ENCODE assay signal across 14 cellular contexts in the genomic region with DNA sequence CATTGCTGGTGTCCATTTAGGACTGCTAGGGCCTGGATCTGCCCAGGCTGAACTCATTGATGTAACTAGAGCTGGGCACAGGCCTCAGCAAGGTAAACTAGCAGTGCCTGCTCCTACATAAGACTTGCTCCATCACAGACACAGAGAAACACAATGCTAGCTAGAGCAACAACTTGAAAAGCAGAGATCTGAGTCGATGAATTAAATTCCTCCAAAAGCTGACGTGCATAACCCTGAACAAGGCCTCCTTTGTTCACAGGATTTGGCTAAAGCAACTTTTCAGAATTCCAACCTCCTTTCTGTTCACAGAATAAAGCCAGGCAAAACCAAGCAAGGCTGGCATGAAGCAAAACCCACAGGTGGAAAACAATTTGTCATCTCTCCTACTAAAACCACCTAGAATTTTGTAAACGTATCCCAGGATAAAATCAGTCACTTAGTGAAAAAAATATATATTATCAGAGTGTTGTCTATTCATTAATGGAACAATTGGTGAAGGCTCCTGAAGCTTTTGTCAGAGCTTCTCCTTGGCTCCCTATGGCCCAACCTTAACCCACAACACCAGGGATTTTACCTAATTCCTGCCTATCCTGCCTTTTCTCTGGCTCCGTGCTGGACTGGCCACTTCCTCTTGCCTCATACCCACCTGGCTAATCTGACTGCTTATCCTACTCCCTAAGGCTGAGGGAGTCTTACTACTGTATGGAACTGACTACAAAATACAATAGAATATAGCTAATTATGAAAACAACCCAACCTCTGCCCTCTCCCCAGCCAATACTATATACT. TPM values are rescaled to one million over a fixed set of nuclear protein-coding genes. Genes with fewer than 3 reads are reported as not detected.
DNase-seq lines count a peak whose midpoint lies in the region; ATAC-seq and TF ChIP-seq lines count a peak whose summit lies in the region.
"Had no signal": no experiment of that assay in that cellular context is flagged by ENCODE, and none has a peak within 500 bp of the region (broad histone marks: within the 10 kb centered on the region; RNA-seq: fewer than 3 reads in every experiment).

No MANE protein-coding gene starts in this region.

- no peak for TF ChIP-seq CTCF in testis (IDR thresholded peaks at IDR 0.05)

- 58 to 67% methylated on average over 4 of the region's 4 CpGs for WGBS in testis, 2 donors

- intact Hi-C loops in testis (cut with DNase I; ENCODE audit: low total_unique reads), result no loop called here

- H3K9me3 Mint-ChIP-seq in activated T-cell treated with anti-CD3 and anti-CD28 coated beads, Interleukin-2, amount 50 U/mL, for 72 hours, result no peaks in the 10 kb centered on the region
- H3K9me3 Mint-ChIP-seq in activated naive CD8-positive, alpha-beta T cell treated with anti-CD3 and anti-CD28 coated beads, Interleukin-2, amount 50 U/mL, for 24 hours, result no peaks in the 10 kb centered on the region
- H3K9me3 Mint-ChIP-seq: activated naive CD4-positive, alpha-beta T cell treated with anti-CD3 and anti-CD28 coated beads, Interleukin-2, amount 50 U/mL, for 72 hours; CD14-positive monocyte had no signal

- H3K27me3 Mint-ChIP-seq in activated T-cell treated with anti-CD3 and anti-CD28 coated beads, Interleukin-2, amount 50 U/mL, for 72 hours (ENCODE audit: low read depth), result no peaks in the 10 kb centered on the region
- no peaks in the 10 kb centered on the region for H3K27me3 Mint-ChIP-seq in activated naive CD8-positive, alpha-beta T cell treated with anti-CD3 and anti-CD28 coated beads, Interleukin-2, amount 50 U/mL, for 24 hours

- no peak for TF ChIP-seq POLR2A in testis (IDR thresholded peaks at IDR 0.05)

- H3K27ac Mint-ChIP-seq in activated T-cell treated with anti-CD3 and anti-CD28 coated beads, Interleukin-2, amount 50 U/mL, for 72 hours, result no peak overlapping the region
- H3K27ac Mint-ChIP-seq in activated naive CD8-positive, alpha-beta T cell treated with anti-CD3 and anti-CD28 coated beads, Interleukin-2, amount 50 U/mL, for 24 hours, result no peak overlapping the region
- H3K27ac Mint-ChIP-seq: activated naive CD4-positive, alpha-beta T cell treated with anti-CD3 and anti-CD28 coated beads, Interleukin-2, amount 50 U/mL, for 72 hours had no signal

- H3K4me1 ChIP-seq in testis, result peaks cover 10% of the 10 kb centered on the region

- H3K27ac ChIP-seq in epithelial cell of prostate (peak overlapping the region; percentile 14), testis (peak overlapping the region; percentile 47 to 68)
- H3K27ac ChIP-seq: VCaP had no signal

- H3K4me3 Mint-ChIP-seq in activated T-cell treated with anti-CD3 and anti-CD28 coated beads, Interleukin-2, amount 50 U/mL, for 72 hours, result no peak overlapping the region
- no peak overlapping the region for H3K4me3 Mint-ChIP-seq in activated naive CD8-positive, alpha-beta T cell treated with anti-CD3 and anti-CD28 coated beads, Interleukin-2, amount 50 U/mL, for 24 hours
- H3K4me3 Mint-ChIP-seq: CD14-positive monocyte had no signal

- ATAC-seq in activated T-cell treated with anti-CD3 and anti-CD28 coated beads, Interleukin-2, amount 50 U/mL, for 72 hours (replicated peaks in 1 of 2), result no peak
- ATAC-seq in activated naive CD8-positive, alpha-beta T cell treated with anti-CD3 and anti-CD28 coated beads, Interleukin-2, amount 50 U/mL, for 24 hours, result no peak
- ATAC-seq in HG03571 (IDR thresholded peaks at IDR 0.05; ENCODE audit: unreplicated experiment), result no peak
- ATAC-seq: activated naive CD4-positive, alpha-beta T cell treated with anti-CD3 and anti-CD28 coated beads, Interleukin-2, amount 50 U/mL, for 72 hours had no signal

- no peaks in the 10 kb centered on the region for H3K4me1 Mint-ChIP-seq in activated T-cell treated with anti-CD3 and anti-CD28 coated beads, Interleukin-2, amount 50 U/mL, for 72 hours (ENCODE audit: low read depth)
- H3K4me1 Mint-ChIP-seq in activated naive CD8-positive, alpha-beta T cell treated with anti-CD3 and anti-CD28 coated beads, Interleukin-2, amount 50 U/mL, for 24 hours, result no peaks in the 10 kb centered on the region

- H3K36me3 ChIP-seq in testis (ENCODE audit: low read depth, missing control alignments), result no peaks in the 10 kb centered on the region

- H3K27me3 ChIP-seq in testis, result no peaks in the 10 kb centered on the region

- no peaks in the 10 kb centered on the region for H3K36me3 Mint-ChIP-seq in activated T-cell treated with anti-CD3 and anti-CD28 coated beads, Interleukin-2, amount 50 U/mL, for 72 hours (ENCODE audit: insufficient read depth in 2 of 2)
- H3K36me3 Mint-ChIP-seq in activated naive CD8-positive, alpha-beta T cell treated with anti-CD3 and anti-CD28 coated beads, Interleukin-2, amount 50 U/mL, for 24 hours (ENCODE audit: low read depth), result no peaks in the 10 kb centered on the region
- H3K36me3 Mint-ChIP-seq: activated naive CD4-positive, alpha-beta T cell treated with anti-CD3 and anti-CD28 coated beads, Interleukin-2, amount 50 U/mL, for 72 hours; CD14-positive monocyte had no signal

- DNase-seq in SW480 (ENCODE audit: low spot score), result peak; percentile 46
- no peak for DNase-seq in epithelial cell of prostate (ENCODE audit: low read depth, low spot score)
- DNase-seq in midbrain (lab: John Stamatoyannopoulos, UW), result peak; percentile 21
- peak; percentile 18 for DNase-seq in testis
- no peak for DNase-seq in activated T-cell treated with anti-CD3 and anti-CD28 coated beads, Interleukin-2, amount 50 U/mL, for 72 hours
- DNase-seq in SIG-M5 (lab: John Stamatoyannopoulos, UW), result no peak
- no peak for DNase-seq in activated naive CD8-positive, alpha-beta T cell treated with anti-CD3 and anti-CD28 coated beads, Interleukin-2, amount 50 U/mL, for 24 hours
- DNase-seq: islet precursor cell; OCI-M1; stimulated activated naive CD4-positive, alpha-beta T cell had no signal

- H3K4me3 ChIP-seq in testis, result no peak overlapping the region

- no peaks in the 10 kb centered on the region for H3K9me3 ChIP-seq in testis

RNA-seq across cellular contexts. Expression of a gene that starts 39.9 kb away (rescaled TPM):
- 10 to 100 TPM; 23.2 to 29.3 TPM for total RNA-seq in testis
- polyA plus RNA-seq in testis (ENCODE audit: insufficient read depth, low read depth, low replicate concordance), result 32.1 TPM
- total RNA-seq in activated T-cell treated with anti-CD3 and anti-CD28 coated beads, Interleukin-2, amount 50 U/mL, for 72 hours, result 1 to 10 TPM in 1 of 2 donors, under 1 TPM in 1; 0.14 to 1.1 TPM
- polyA plus RNA-seq: CD14-positive monocyte had no signal

Comparison
In these comparisons a context has a peak if more than half of its experiments do, and no peak if none do; other contexts are left out.
1. DNase-seq: peak in SW480 (single experiment), midbrain (single experiment) and testis (single experiment); none in epithelial cell of prostate (single experiment), activated T-cell treated with anti-CD3 and anti-CD28 coated beads, Interleukin-2, amount 50 U/mL, for 72 hours (0 of 2), SIG-M5 (single experiment) and activated naive CD8-positive, alpha-beta T cell treated with anti-CD3 and anti-CD28 coated beads, Interleukin-2, amount 50 U/mL, for 24 hours (single experiment).
2. RNA of a gene that starts 39.9 kb away (total RNA-seq): 23.2 to 29.3 TPM in testis; 0.14 to 1.1 TPM in activated T-cell treated with anti-CD3 and anti-CD28 coated beads, Interleukin-2, amount 50 U/mL, for 72 hours; every median in the first group is over 10 times any median in the second.